In the genomic region with DNA sequence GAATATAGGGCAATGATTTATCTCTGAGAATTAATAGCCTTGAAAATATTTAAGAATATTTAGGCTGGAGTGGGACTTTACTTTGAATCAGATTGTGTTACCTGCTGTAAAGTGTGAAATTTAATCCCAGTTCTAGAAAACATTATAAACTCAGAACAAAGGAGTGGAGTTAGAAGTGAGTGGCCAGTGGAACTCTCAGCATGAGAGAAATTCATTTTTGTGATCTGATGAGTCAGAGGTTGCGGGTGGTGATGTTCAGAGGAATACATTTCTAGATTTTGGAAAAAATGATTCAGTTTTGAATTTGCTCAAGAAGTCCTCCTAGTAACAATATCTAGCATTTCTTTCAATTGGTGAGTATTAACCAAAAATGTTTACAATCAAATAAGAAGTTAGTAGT, we compare ENCODE assay signal across 13 cellular contexts.
DNase-seq lines count a peak whose midpoint lies in the region; ATAC-seq and TF ChIP-seq lines count a peak whose summit lies in the region.
"Had no signal": no experiment of that assay in that cellular context is flagged by ENCODE, and none has a peak within 500 bp of the region (broad histone marks: within the 10 kb centered on the region; RNA-seq: fewer than 3 reads in every experiment).

No MANE protein-coding gene starts in this region.

- no peak for TF ChIP-seq RAD21 in IMR-90 (IDR thresholded peaks at IDR 0.05; ENCODE audit: low read length)

- no peak overlapping the region for H4K5ac ChIP-seq in IMR-90 (ENCODE audit: low read depth, low read length)

- DNase-seq in COLO829 (ENCODE audit: low spot score) (peak; percentile 38), IMR-90 (peak; percentile 60), astrocyte of the spinal cord (ENCODE audit: low read depth, low spot score) (peak; percentile 54), osteocyte (ENCODE audit: extremely low spot score, unreplicated experiment) (no peak), NCI-H146 (lab: John Stamatoyannopoulos, UW) (no peak), GM13977 (ENCODE audit: low spot score) (no peak), ecto neural progenitor cell (ENCODE audit: low spot score) (no peak)
- DNase-seq: activated gamma-delta T cell, Calu3, naive B cell, NCI-H1436, spleen had no signal

- no peak overlapping the region for H3K23ac ChIP-seq in IMR-90 (ENCODE audit: low read depth, low read length)

- peaks cover 19% of the 10 kb centered on the region for H3K9me1 ChIP-seq in IMR-90 (ENCODE audit: insufficient read depth, low read length)

- H3K4me2 ChIP-seq in IMR-90 (ENCODE audit: low read depth, low read length): no peak overlapping the region

- no peak overlapping the region for H2BK120ac ChIP-seq in IMR-90 (ENCODE audit: low read depth, low read length)

- intact Hi-C loops in IMR-90 (cut with micrococcal nuclease): no loop called here

- no peaks in the 10 kb centered on the region for H3K36me3 Mint-ChIP-seq in osteocyte (ENCODE audit: unreplicated experiment)
- H3K36me3 Mint-ChIP-seq: naive B cell had no signal

- peak overlapping the region; percentile 75 for H3K27ac Mint-ChIP-seq in osteocyte (ENCODE audit: unreplicated experiment)

- no peak overlapping the region for H3K56ac ChIP-seq in IMR-90 (ENCODE audit: extremely low read depth, insufficient read depth, low read length)

- peaks cover 77% of the 10 kb centered on the region for H3K4me1 Mint-ChIP-seq in osteocyte (ENCODE audit: unreplicated experiment)

- H2BK20ac ChIP-seq in IMR-90 (ENCODE audit: low read depth, low read length): no peak overlapping the region

- no TSS peak for BruUV-seq in IMR-90 (replicated peaks; lab: Mats Ljungman, UMichigan)

- no peaks in the 10 kb centered on the region for H3K9me3 ChIP-seq in IMR-90 (ENCODE audit: control insufficient read depth, insufficient read depth, low read length)
- H3K9me3 ChIP-seq: spleen had no signal

- H4K20me1 ChIP-seq in IMR-90 (ENCODE audit: insufficient read depth, low read length): peaks cover 88% of the 10 kb centered on the region

- no peak overlapping the region for H4K91ac ChIP-seq in IMR-90 (ENCODE audit: insufficient read depth, low read depth, low read length)

- H3K36me3 ChIP-seq in IMR-90 (ENCODE audit: control insufficient read depth, insufficient read depth, low read length): no peaks in the 10 kb centered on the region
- H3K36me3 ChIP-seq: spleen had no signal

- in situ Hi-C loops in IMR-90 (cut with MboI; ENCODE audit: low sequenced_read_pairs) (no loop called here), astrocyte of the spinal cord (cut with HindIII; ENCODE audit: low sequenced_read_pairs) (no loop called here), GM13977 (cut with MboI; ENCODE audit: low pct_unique_long_range_greater_than_20kb, low sequenced_read_pairs, unreplicated experiment) (no loop called here)

- no peak overlapping the region for H2BK5ac ChIP-seq in IMR-90 (ENCODE audit: low read depth, low read length, poor library complexity, severe bottlenecking)

- TF ChIP-seq CTCF in IMR-90 (conservative IDR thresholded peaks at IDR 0.05; ENCODE audit: low read depth, low read length) (no peak), astrocyte of the spinal cord (IDR thresholded peaks at IDR 0.05; ENCODE audit: low read depth, low read length) (no peak), osteocyte (IDR thresholded peaks at IDR 0.05) (no peak), GM13977 (IDR thresholded peaks at IDR 0.05; ENCODE audit: extremely low read depth, insufficient read depth, missing control alignments) (no peak)

- H3K14ac ChIP-seq in IMR-90 (replicated peaks; ENCODE audit: low read depth, low read length): no peak overlapping the region

- WGBS in IMR-90 (ENCODE audit: extremely low coverage in 2 of 2, insufficient read length in 1 of 2), 2 experiments: no CpG with 5 or more reads among the region's 1 CpG

- POLR2A ChIA-PET in IMR-90 (lab: Charles Lee; ENCODE audit: unreplicated experiment): no interaction called here

- H3K27me3 ChIP-seq in IMR-90 (ENCODE audit: control insufficient read depth, insufficient read depth, low read length): no peaks in the 10 kb centered on the region
- H3K27me3 ChIP-seq: spleen had no signal

- H3K4me3 Mint-ChIP-seq in osteocyte (ENCODE audit: unreplicated experiment): no peak overlapping the region

- H2AFZ ChIP-seq in IMR-90 (replicated peaks; ENCODE audit: low read length, poor library complexity): no peak overlapping the region

- H4K8ac ChIP-seq in IMR-90 (ENCODE audit: low read depth in 2 of 2, low read length in 2 of 2): no peak overlapping the region

- ATAC-seq in IMR-90 (ENCODE audit: low read depth) (peak; percentile 50), GM18868 (IDR thresholded peaks at IDR 0.05; ENCODE audit: unreplicated experiment) (no peak)

- H3K4ac ChIP-seq in IMR-90 (ENCODE audit: low read depth, low read length): no peak overlapping the region

- no peak overlapping the region for H3K9ac ChIP-seq in IMR-90 (ENCODE audit: low read depth, low read length)

- H3K4me3 ChIP-seq in IMR-90 (ENCODE audit: insufficient read depth, low read depth, low read length): no peak overlapping the region
- no peak overlapping the region for H3K4me3 ChIP-seq in astrocyte of the spinal cord (ENCODE audit: low read depth, low read length)
- H3K4me3 ChIP-seq: spleen had no signal

- H2AK9ac ChIP-seq in IMR-90 (replicated peaks; ENCODE audit: low read depth, low read length, poor library complexity): no peak overlapping the region

- CTCF ChIA-PET in IMR-90 (lab: Yijun Ruan, JAX): no interaction called here

- H3K4me1 ChIP-seq in IMR-90 (ENCODE audit: control insufficient read depth, insufficient read depth, low read length): peaks cover 19% of the 10 kb centered on the region

- H3K9me3 Mint-ChIP-seq in osteocyte (ENCODE audit: unreplicated experiment): no peaks in the 10 kb centered on the region
- H3K9me3 Mint-ChIP-seq: naive B cell had no signal

- H2BK15ac ChIP-seq in IMR-90 (ENCODE audit: low read depth, low read length): no peak overlapping the region

- dilution Hi-C loops in IMR-90 (cut with HindIII; ENCODE audit: low sequenced_read_pairs, unreplicated experiment): no loop called here

- no peak overlapping the region for H3K18ac ChIP-seq in IMR-90 (ENCODE audit: low read depth, low read length)

- peaks cover 31 to 87% of the 10 kb centered on the region in 2 experiments for H3K79me1 ChIP-seq in IMR-90 (ENCODE audit: low read depth in 1 of 2, low read length in 2 of 2)

- no peaks in the 10 kb centered on the region for H3K27me3 Mint-ChIP-seq in osteocyte (ENCODE audit: unreplicated experiment)
- H3K27me3 Mint-ChIP-seq: naive B cell had no signal

- no peak for TF ChIP-seq POLR2A in IMR-90 (IDR thresholded peaks at IDR 0.05; ENCODE audit: low read depth, low read length)

- H3K27ac ChIP-seq in IMR-90 (ENCODE audit: insufficient read depth, low read length): no peak overlapping the region
- H3K27ac ChIP-seq: spleen had no signal

- no peak overlapping the region for H2AK5ac ChIP-seq in IMR-90 (ENCODE audit: low read depth, low read length)

TF ChIP-seq in IMR-90, 13 proteins besides CTCF, POLR2A, EP300 and RAD21:
- TF ChIP-seq CEBPB (IDR thresholded peaks at IDR 0.05; ENCODE audit: low read depth, low read length): no peak
- TF ChIP-seq MAFK (IDR thresholded peaks at IDR 0.05; ENCODE audit: low read depth, low read length): no peak
- TF ChIP-seq FOS (IDR thresholded peaks at IDR 0.05; ENCODE audit: low read depth, low read length): no peak
- no peak for TF ChIP-seq MXI1 (IDR thresholded peaks at IDR 0.05; ENCODE audit: borderline replicate concordance, low read depth, low read length)
- TF ChIP-seq RCOR1 (IDR thresholded peaks at IDR 0.05; ENCODE audit: insufficient replicate concordance, low read length): no peak
- no peak for TF ChIP-seq BHLHE40 (IDR thresholded peaks at IDR 0.05; ENCODE audit: low read depth, low read length)
- TF ChIP-seq, protein P1, sequence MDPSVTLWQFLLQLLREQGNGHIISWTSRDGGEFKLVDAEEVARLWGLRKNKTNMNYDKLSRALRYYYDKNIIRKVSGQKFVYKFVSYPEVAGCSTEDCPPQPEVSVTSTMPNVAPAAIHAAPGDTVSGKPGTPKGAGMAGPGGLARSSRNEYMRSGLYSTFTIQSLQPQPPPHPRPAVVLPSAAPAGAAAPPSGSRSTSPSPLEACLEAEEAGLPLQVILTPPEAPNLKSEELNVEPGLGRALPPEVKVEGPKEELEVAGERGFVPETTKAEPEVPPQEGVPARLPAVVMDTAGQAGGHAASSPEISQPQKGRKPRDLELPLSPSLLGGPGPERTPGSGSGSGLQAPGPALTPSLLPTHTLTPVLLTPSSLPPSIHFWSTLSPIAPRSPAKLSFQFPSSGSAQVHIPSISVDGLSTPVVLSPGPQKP (IDR thresholded peaks at IDR 0.05; ENCODE audit: borderline replicate concordance, low read depth, low read length): no peak
- TF ChIP-seq NFE2L2 (IDR thresholded peaks at IDR 0.05; ENCODE audit: low read depth, low read length): no peak
- TF ChIP-seq MAZ (IDR thresholded peaks at IDR 0.05; ENCODE audit: borderline replicate concordance, low read depth, low read length): no peak
- no peak for TF ChIP-seq SMC3 (IDR thresholded peaks at IDR 0.05; ENCODE audit: low read depth, low read length)
- TF ChIP-seq, protein P2, sequence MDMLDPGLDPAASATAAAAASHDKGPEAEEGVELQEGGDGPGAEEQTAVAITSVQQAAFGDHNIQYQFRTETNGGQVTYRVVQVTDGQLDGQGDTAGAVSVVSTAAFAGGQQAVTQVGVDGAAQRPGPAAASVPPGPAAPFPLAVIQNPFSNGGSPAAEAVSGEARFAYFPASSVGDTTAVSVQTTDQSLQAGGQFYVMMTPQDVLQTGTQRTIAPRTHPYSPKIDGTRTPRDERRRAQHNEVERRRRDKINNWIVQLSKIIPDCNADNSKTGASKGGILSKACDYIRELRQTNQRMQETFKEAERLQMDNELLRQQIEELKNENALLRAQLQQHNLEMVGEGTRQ (IDR thresholded peaks at IDR 0.05; ENCODE audit: low read depth, low read length): no peak

Comparison
In these comparisons a context has a peak if more than half of its experiments do, and no peak if none do; other contexts are left out.
1. DNase-seq: peak in COLO829 (single experiment), IMR-90 (single experiment) and astrocyte of the spinal cord (single experiment); none in osteocyte (single experiment), NCI-H146 (single experiment), GM13977 (single experiment) and ecto neural progenitor cell (single experiment).